In the genomic region with DNA sequence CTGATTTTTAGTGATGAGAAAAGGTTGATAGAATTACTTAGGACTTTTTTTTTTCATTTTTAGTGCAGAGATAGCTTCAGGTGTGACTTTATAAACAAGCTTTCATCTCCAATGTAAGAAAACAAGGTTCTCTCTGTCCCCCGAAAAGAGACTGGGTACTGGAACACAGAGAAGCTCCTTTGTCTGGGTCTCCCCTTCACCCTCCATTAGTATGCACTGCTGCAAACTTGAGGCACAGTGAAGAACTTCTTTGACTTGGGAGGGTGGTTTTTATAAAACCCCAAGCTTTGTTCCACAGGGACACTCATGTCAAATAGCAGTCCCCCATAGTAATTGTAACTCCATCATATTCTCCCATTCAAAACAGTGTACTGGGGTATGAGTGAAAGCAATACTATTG, we compare ENCODE assay signal across 20 cellular contexts.
DNase-seq lines count a peak whose midpoint lies in the region; ATAC-seq and TF ChIP-seq lines count a peak whose summit lies in the region.
"Had no signal": no experiment of that assay in that cellular context is flagged by ENCODE, and none has a peak within 500 bp of the region (broad histone marks: within the 10 kb centered on the region; RNA-seq: fewer than 3 reads in every experiment).

No MANE protein-coding gene starts in this region.

- H3K4me1 ChIP-seq in OCI-LY1 (ENCODE audit: insufficient read depth, low read length, severe bottlenecking) = peaks cover 69% of the 10 kb centered on the region

- no peak overlapping the region for H2AFZ ChIP-seq in OCI-LY1 (ENCODE audit: low read length)

- peaks cover 3% of the 10 kb centered on the region; the same call in 1 of the 2 replicates for H3K79me2 ChIP-seq in OCI-LY1 (ENCODE audit: insufficient read depth, low read length)

- no peaks in the 10 kb centered on the region for H3K9me2 ChIP-seq in OCI-LY1 (ENCODE audit: low read depth, low read length)

- TF ChIP-seq CTCF in OCI-LY1 (IDR thresholded peaks at IDR 0.05; ENCODE audit: low read length) = no peak

- H3K4me3 ChIP-seq in OCI-LY1 (ENCODE audit: low read depth, low read length, poor library complexity, severe bottlenecking) = no peak overlapping the region
- H3K4me3 ChIP-seq: BLaER1 treated with 17β-estradiol and CSF1 and Interleukin-3, amounts not matched to agents 10 nM and 100 nM; GM12878; K562 had no signal

- ATAC-seq in GM18498 (IDR thresholded peaks at IDR 0.05; ENCODE audit: unreplicated experiment) (no peak), GM19328 (IDR thresholded peaks at IDR 0.05; ENCODE audit: unreplicated experiment) (no peak), Right ventricle myocardium superior (ENCODE audit: poor library complexity) (no peak)
- ATAC-seq: GM12878, K562 had no signal

- H3K9ac ChIP-seq in OCI-LY1 (ENCODE audit: low read length) = no peak overlapping the region
- H3K9ac ChIP-seq: BLaER1 treated with 17β-estradiol and CSF1 and Interleukin-3, amounts not matched to agents 10 nM and 100 nM had no signal

- no peaks in the 10 kb centered on the region for H3F3A ChIP-seq in OCI-LY1 (ENCODE audit: insufficient read depth, low read length)

- H3K4me2 ChIP-seq in OCI-LY1 (ENCODE audit: low read length) = no peak overlapping the region
- H3K4me2 ChIP-seq: BLaER1 treated with 17β-estradiol and CSF1 and Interleukin-3, amounts not matched to agents 10 nM and 100 nM had no signal

- no peaks in the 10 kb centered on the region for H3K9me3 ChIP-seq in OCI-LY1 (ENCODE audit: low read length)
- H3K9me3 ChIP-seq: BLaER1 treated with 17β-estradiol and CSF1 and Interleukin-3, amounts not matched to agents 10 nM and 100 nM had no signal

- DNase-seq in substantia nigra (lab: John Stamatoyannopoulos, UW) = peak in 3 of 49 donors; percentile 9 to 27 (median 14)
- DNase-seq in activated effector memory CD4-positive, alpha-beta T cell treated with Interleukin-2 at 50 U/mL for 16 hours = no peak
- no peak for DNase-seq in Right ventricle myocardium superior
- DNase-seq: 8988T; CD8-positive, alpha-beta memory T cell; COR-L47; DMS 273 treated with DMSO at 0.1 percent for 48 hours; DMS53; DND-41; EL; H9; IMR-90 had no signal

- H4K20me1 ChIP-seq in OCI-LY1 (ENCODE audit: insufficient read depth, low read length) = no peaks in the 10 kb centered on the region
- H4K20me1 ChIP-seq: BLaER1 treated with 17β-estradiol and CSF1 and Interleukin-3, amounts not matched to agents 10 nM and 100 nM had no signal

- peak overlapping the region; percentile 2 for H3K27ac ChIP-seq in OCI-LY1 (ENCODE audit: low read depth, low read length, poor library complexity, severe bottlenecking)
- peak overlapping the region; percentile 39 for H3K27ac ChIP-seq in cingulate gyrus (ENCODE audit: low read depth, low read length)
- H3K27ac ChIP-seq in layer of hippocampus (ENCODE audit: low read depth, low read length) = peak overlapping the region; percentile 36
- H3K27ac ChIP-seq in substantia nigra (ENCODE audit: low read depth, low read length, poor library complexity, severe bottlenecking) = peak overlapping the region; percentile 81
- H3K27ac ChIP-seq: BLaER1 treated with 17β-estradiol and CSF1 and Interleukin-3, amounts not matched to agents 10 nM and 100 nM had no signal

- no peaks in the 10 kb centered on the region; the same call in 1 of the 2 replicates for H3K36me3 ChIP-seq in OCI-LY1 (ENCODE audit: insufficient read depth, low read length)
- H3K36me3 ChIP-seq: BLaER1 treated with 17β-estradiol and CSF1 and Interleukin-3, amounts not matched to agents 10 nM and 100 nM had no signal

- intact Hi-C loops in Right ventricle myocardium superior (cut with DNase I) = no loop called here

- no peaks in the 10 kb centered on the region for H3K27me3 ChIP-seq in OCI-LY1 (ENCODE audit: insufficient read depth, low read length)
- H3K27me3 ChIP-seq in layer of hippocampus (ENCODE audit: control insufficient read depth, insufficient read depth, low read length) = no peaks in the 10 kb centered on the region
- H3K27me3 ChIP-seq: BLaER1 treated with 17β-estradiol and CSF1 and Interleukin-3, amounts not matched to agents 10 nM and 100 nM had no signal

Comparison
In these comparisons a context has a peak if more than half of its experiments do, and no peak if none do; other contexts are left out.
1. H3K27ac ChIP-seq: peak in every context shown above with its lines; median percentile 81 in substantia nigra; 39 in cingulate gyrus; 36 in layer of hippocampus; 2 in OCI-LY1.